ENCODE assay signal across 14 cellular contexts in genomic region chr2:174588463-174588862, GRCh38. TPM values are rescaled to one million over a fixed set of nuclear protein-coding genes. Genes with fewer than 3 reads are reported as not detected.
A peak's percentile ranks its signal among the peaks of the same experiment; 100 is the strongest.
DNase-seq lines count a peak whose midpoint lies in the region; ATAC-seq, FAIRE-seq and TF ChIP-seq lines count a peak whose summit lies in the region.
"Had no signal": no experiment of that assay in that cellular context is flagged by ENCODE, and none has a peak within 500 bp of the region (broad histone marks: within the 10 kb centered on the region; RNA-seq: fewer than 3 reads in every experiment).

No MANE protein-coding gene starts in this region.

- H3K9me3 Mint-ChIP-seq in astrocyte (ENCODE audit: unreplicated experiment), result no peaks in the 10 kb centered on the region
- no peaks in the 10 kb centered on the region for H3K9me3 Mint-ChIP-seq in naive thymus-derived CD8-positive, alpha-beta T cell

- H3K4me3 ChIP-seq in astrocyte (ENCODE audit: insufficient read depth, low read depth, low read length), result no peak overlapping the region
- H3K4me3 ChIP-seq: lower lobe of right lung had no signal

- H3K36me3 ChIP-seq in astrocyte (ENCODE audit: insufficient read depth, low read length), result peaks cover 3% of the 10 kb centered on the region

- H3K4me3 Mint-ChIP-seq in astrocyte (ENCODE audit: unreplicated experiment), result no peak overlapping the region
- H3K4me3 Mint-ChIP-seq in naive thymus-derived CD8-positive, alpha-beta T cell, result peak overlapping the region; percentile 72 to 90 (median 82)
- H3K4me3 Mint-ChIP-seq: brain had no signal

- H3K4me1 ChIP-seq in astrocyte (ENCODE audit: insufficient read depth, low read length), result peaks cover 2% of the 10 kb centered on the region

- H4K20me1 ChIP-seq in astrocyte (ENCODE audit: insufficient read depth, low read length), result no peaks in the 10 kb centered on the region

- H2AFZ ChIP-seq in astrocyte (ENCODE audit: low read depth, low read length), result no peak overlapping the region

- H3K27ac ChIP-seq in astrocyte (ENCODE audit: low read depth, low read length), result no peak overlapping the region

- ATAC-seq in naive thymus-derived CD8-positive, alpha-beta T cell, result no peak
- ATAC-seq in GM19452 (IDR thresholded peaks at IDR 0.05; ENCODE audit: unreplicated experiment) (no peak), GM21717 (IDR thresholded peaks at IDR 0.05; ENCODE audit: unreplicated experiment) (no peak)
- ATAC-seq: lower lobe of right lung had no signal

- no peaks in the 10 kb centered on the region for H3K27me3 Mint-ChIP-seq in astrocyte (ENCODE audit: low read depth, unreplicated experiment)
- no peaks in the 10 kb centered on the region for H3K27me3 Mint-ChIP-seq in naive thymus-derived CD8-positive, alpha-beta T cell
- H3K27me3 Mint-ChIP-seq: brain had no signal

- H3K27ac Mint-ChIP-seq in astrocyte (ENCODE audit: unreplicated experiment), result peak overlapping the region; percentile 84
- H3K27ac Mint-ChIP-seq in naive thymus-derived CD8-positive, alpha-beta T cell, result peak overlapping the region; percentile 82 to 100 (median 97)

- peaks cover 4% of the 10 kb centered on the region for H3K36me3 Mint-ChIP-seq in astrocyte (ENCODE audit: low read depth, unreplicated experiment)
- peaks cover 0 to 83% (median 32%) of the 10 kb centered on the region in 3 donors for H3K36me3 Mint-ChIP-seq in naive thymus-derived CD8-positive, alpha-beta T cell

- TF ChIP-seq POLR2A in GM12892 (IDR thresholded peaks at IDR 0.05; ENCODE audit: low read depth, low read length), result no peak; the same call in 1 of the 2 replicates

- peak; percentile 52 for DNase-seq in AG20443 (ENCODE audit: low spot score)
- peak; percentile 53 for DNase-seq in GM03348 (ENCODE audit: low spot score)
- DNase-seq in astrocyte (ENCODE audit: low read depth), result no peak
- no peak for DNase-seq in naive thymus-derived CD8-positive, alpha-beta T cell
- DNase-seq in frontal cortex (ENCODE audit: low spot score in 2 of 2), result no peak
- no peak for DNase-seq in GM12892 (ENCODE audit: insufficient read length)
- DNase-seq: hippocampal formation, lower lobe of right lung, NCI-H146, NCI-H526 treated with DMSO at 0.1 percent for 48 hours, RPMI8226 had no signal

- no peak for TF ChIP-seq CTCF in astrocyte (IDR thresholded peaks at IDR 0.05; ENCODE audit: insufficient read depth, low read depth, low read length)

- no peak overlapping the region for H3K9ac ChIP-seq in astrocyte (ENCODE audit: low read length)

- H3K4me1 Mint-ChIP-seq in astrocyte (ENCODE audit: low read depth, unreplicated experiment), result peaks cover 14% of the 10 kb centered on the region
- H3K4me1 Mint-ChIP-seq in naive thymus-derived CD8-positive, alpha-beta T cell, result peaks cover 46 to 94% (median 85%) of the 10 kb centered on the region in 4 donors

- no peaks in the 10 kb centered on the region for H3K27me3 ChIP-seq in astrocyte (ENCODE audit: insufficient read depth, low read length)

- no peak overlapping the region for H3K4me2 ChIP-seq in astrocyte (ENCODE audit: low read length)

- FAIRE-seq in astrocyte (lab: Jason Lieb, UNC), result no peak
- FAIRE-seq in frontal cortex (lab: Jason Lieb, UNC), result no peak
- no peak for FAIRE-seq in GM12892 (lab: Jason Lieb, UNC)

- no peaks in the 10 kb centered on the region for H3K79me2 ChIP-seq in astrocyte (ENCODE audit: insufficient read depth, low read length)

- H3K9me3 ChIP-seq in astrocyte (ENCODE audit: insufficient read depth, low read depth, low read length), result no peaks in the 10 kb centered on the region
- H3K9me3 ChIP-seq: lower lobe of right lung had no signal

- POLR2A ChIA-PET in naive thymus-derived CD8-positive, alpha-beta T cell (lab: Charles Lee), result interaction anchor here (5.8 kb wide), 1 partner anchor 9 kb away, joined by 33 read pairs; the partner anchor contains the start of gene WIPF1

RNA-seq across cellular contexts. Expression of gene WIPF1, which starts 9.1 kb away (rescaled TPM):
- total RNA-seq in astrocyte (19.3 and 25.1 TPM in 2 replicates), frontal cortex (1.2 TPM)
- 100 to 1,000 TPM; 408 to 419 TPM for total RNA-seq in naive thymus-derived CD8-positive, alpha-beta T cell
- 100 to 1,000 TPM in 2 of 3 donors, 10 to 100 TPM in 1; 97.5 to 116 (median 103) TPM for polyA plus RNA-seq in naive thymus-derived CD8-positive, alpha-beta T cell
- polyA plus RNA-seq in GM12892 (2012; ENCODE audit: missing spikeins), result 108 TPM

Comparison
In these comparisons a context has a peak if more than half of its experiments do, and no peak if none do; other contexts are left out.
1. DNase-seq: peak in AG20443 (single experiment) and GM03348 (single experiment); none in astrocyte (single experiment), naive thymus-derived CD8-positive, alpha-beta T cell (0 of 10), frontal cortex (0 of 2) and GM12892 (single experiment).
2. RNA of gene WIPF1, which starts 9.1 kb away (total RNA-seq): 408 to 419 TPM in naive thymus-derived CD8-positive, alpha-beta T cell; 19.3 to 25.1 TPM in astrocyte and 1.2 TPM in frontal cortex (single experiment); every median in the first group is over 10 times any median in the second.